In genomic region chr6:104711371-104711770, GRCh38 we compare ENCODE assay signal across 12 cellular contexts.
DNase-seq lines count a peak whose midpoint lies in the region; ATAC-seq and TF ChIP-seq lines count a peak whose summit lies in the region.
"Had no signal": no experiment of that assay in that cellular context is flagged by ENCODE, and none has a peak within 500 bp of the region (broad histone marks: within the 10 kb centered on the region; RNA-seq: fewer than 3 reads in every experiment).

No MANE protein-coding gene starts in this region.

- no peaks in the 10 kb centered on the region for H4K20me1 ChIP-seq in mammary epithelial cell (ENCODE audit: insufficient read depth, low read length)

- WGBS in mammary epithelial cell (ENCODE audit: low coverage, missing lambda C conversion rate), result 83% methylated on average over 4 of the region's 4 CpGs

- TF ChIP-seq CTCF in mammary epithelial cell (conservative IDR thresholded peaks at IDR 0.05 in 1 of 2, IDR thresholded peaks at IDR 0.05 in 1 of 2; ENCODE audit: extremely low read depth in 1 of 2, insufficient read depth in 1 of 2, low read depth in 1 of 2, low read length in 2 of 2), result no peak
- TF ChIP-seq CTCF in ascending aorta (IDR thresholded peaks at IDR 0.05), result no peak

- H3K9ac ChIP-seq in mammary epithelial cell (ENCODE audit: insufficient read depth, low read length), result no peak overlapping the region

- H3K4me3 ChIP-seq in mammary epithelial cell (replicated peaks in 1 of 3; ENCODE audit: insufficient read depth in 1 of 3, low read depth in 2 of 3, low read length in 3 of 3) (no peak overlapping the region), ascending aorta (no peak overlapping the region)
- no peak overlapping the region for H3K4me3 ChIP-seq in naive thymus-derived CD4-positive, alpha-beta T cell (ENCODE audit: low read length)
- H3K4me3 ChIP-seq: GM23338 had no signal

- H3K9me3 ChIP-seq in mammary epithelial cell (replicated peaks; ENCODE audit: insufficient read depth, low read length) (no peaks in the 10 kb centered on the region), ascending aorta (peaks cover 0 to 6% of the 10 kb centered on the region in 2 donors)
- no peaks in the 10 kb centered on the region for H3K9me3 ChIP-seq in naive thymus-derived CD4-positive, alpha-beta T cell (ENCODE audit: control insufficient read depth in 2 of 3, low read length in 3 of 3)

- peaks cover 0 to 18% (median 6%) of the 10 kb centered on the region in 11 donors for H3K9me3 Mint-ChIP-seq in naive thymus-derived CD4-positive, alpha-beta T cell
- no peaks in the 10 kb centered on the region for H3K9me3 Mint-ChIP-seq in activated CD8-positive, alpha-beta T cell treated with anti-CD3 and anti-CD28 coated beads, Interleukin-2, amount 10 ng/mL, durations not matched to agents 7 days and 5 days (ENCODE audit: insufficient read depth)

- H3K27ac ChIP-seq in mammary epithelial cell (ENCODE audit: insufficient read depth, low read depth, low read length), result no peak overlapping the region
- H3K27ac ChIP-seq in naive thymus-derived CD4-positive, alpha-beta T cell (ENCODE audit: low read depth, low read length), result no peak overlapping the region
- H3K27ac ChIP-seq in ascending aorta, result no peak overlapping the region

- peak; percentile 58 for DNase-seq in GM04503 (ENCODE audit: low read depth)
- DNase-seq in NCI-H345 treated with DMSO at 0.1 percent for 48 hours (lab: John Stamatoyannopoulos, UW; ENCODE audit: unreplicated experiment), result peak; percentile 36
- peak; percentile 46 for DNase-seq in mammary epithelial cell
- no peak for DNase-seq in naive thymus-derived CD4-positive, alpha-beta T cell
- no peak for DNase-seq in ascending aorta (ENCODE audit: low spot score in 2 of 2)
- DNase-seq in NCI-H1105 treated with DMSO at 0.1 percent for 48 hours (lab: John Stamatoyannopoulos, UW), result no peak
- DNase-seq in activated CD8-positive, alpha-beta T cell treated with anti-CD3 and anti-CD28 coated beads, Interleukin-2, amount 10 ng/mL, durations not matched to agents 7 days and 5 days, result no peak
- DNase-seq in KBM-7, result no peak
- DNase-seq: activated naive CD8-positive, alpha-beta T cell treated with anti-CD3 and anti-CD28 coated beads, Interleukin-2, amount 10 ng/mL, durations not matched to agents 7 days and 5 days had no signal

- H3K27me3 Mint-ChIP-seq in naive thymus-derived CD4-positive, alpha-beta T cell, result no peaks in the 10 kb centered on the region
- no peaks in the 10 kb centered on the region for H3K27me3 Mint-ChIP-seq in activated CD8-positive, alpha-beta T cell treated with anti-CD3 and anti-CD28 coated beads, Interleukin-2, amount 10 ng/mL, durations not matched to agents 7 days and 5 days (ENCODE audit: low read depth)
- H3K27me3 Mint-ChIP-seq: activated naive CD8-positive, alpha-beta T cell treated with anti-CD3 and anti-CD28 coated beads, Interleukin-2, amount 10 ng/mL, durations not matched to agents 7 days and 5 days; IgD-negative memory B cell had no signal

- H3K4me3 Mint-ChIP-seq in naive thymus-derived CD4-positive, alpha-beta T cell, result no peak overlapping the region
- no peak overlapping the region for H3K4me3 Mint-ChIP-seq in activated CD8-positive, alpha-beta T cell treated with anti-CD3 and anti-CD28 coated beads, Interleukin-2, amount 10 ng/mL, durations not matched to agents 7 days and 5 days
- H3K4me3 Mint-ChIP-seq: activated naive CD8-positive, alpha-beta T cell treated with anti-CD3 and anti-CD28 coated beads, Interleukin-2, amount 10 ng/mL, durations not matched to agents 7 days and 5 days; GM23338; IgD-negative memory B cell; T-helper 2 cell treated with Interferon-gamma antibody and Interleukin-4, amounts not matched to agents 5 μg/mL and 100 μg/mL, for 36 hours had no signal

- ATAC-seq in naive thymus-derived CD4-positive, alpha-beta T cell, result peak; percentile 32
- ATAC-seq in activated CD8-positive, alpha-beta T cell treated with anti-CD3 and anti-CD28 coated beads, Interleukin-2, amount 10 ng/mL, durations not matched to agents 7 days and 5 days, result no peak
- ATAC-seq: GM23338 had no signal

- no peak overlapping the region for H2AFZ ChIP-seq in mammary epithelial cell (ENCODE audit: low read depth, low read length)
- H2AFZ ChIP-seq: GM23338 had no signal

- peaks cover under 1 to 15% (median 8%) of the 10 kb centered on the region in 7 donors for H3K4me1 Mint-ChIP-seq in naive thymus-derived CD4-positive, alpha-beta T cell
- H3K4me1 Mint-ChIP-seq in activated CD8-positive, alpha-beta T cell treated with anti-CD3 and anti-CD28 coated beads, Interleukin-2, amount 10 ng/mL, durations not matched to agents 7 days and 5 days (ENCODE audit: low read depth), result no peaks in the 10 kb centered on the region
- H3K4me1 Mint-ChIP-seq: IgD-negative memory B cell had no signal

- H3K27ac Mint-ChIP-seq in naive thymus-derived CD4-positive, alpha-beta T cell, result no peak overlapping the region
- no peak overlapping the region for H3K27ac Mint-ChIP-seq in activated CD8-positive, alpha-beta T cell treated with anti-CD3 and anti-CD28 coated beads, Interleukin-2, amount 10 ng/mL, durations not matched to agents 7 days and 5 days
- H3K27ac Mint-ChIP-seq: activated naive CD8-positive, alpha-beta T cell treated with anti-CD3 and anti-CD28 coated beads, Interleukin-2, amount 10 ng/mL, durations not matched to agents 7 days and 5 days; GM23338; IgD-negative memory B cell; T-helper 2 cell treated with Interferon-gamma antibody and Interleukin-4, amounts not matched to agents 5 μg/mL and 100 μg/mL, for 36 hours had no signal

- BruUV-seq in mammary epithelial cell (replicated peaks; lab: Mats Ljungman, UMichigan), result no TSS peak

- H3K4me1 ChIP-seq in mammary epithelial cell (ENCODE audit: insufficient read depth, low read length) (no peaks in the 10 kb centered on the region), ascending aorta (no peaks in the 10 kb centered on the region)
- peaks cover 0 to under 1% of the 10 kb centered on the region in 2 donors for H3K4me1 ChIP-seq in naive thymus-derived CD4-positive, alpha-beta T cell (ENCODE audit: control insufficient read depth in 2 of 2, insufficient read depth in 2 of 2, low read length in 2 of 2)

- peaks cover 0 to 15% (median 5%) of the 10 kb centered on the region in 5 donors for H3K36me3 Mint-ChIP-seq in naive thymus-derived CD4-positive, alpha-beta T cell
- H3K36me3 Mint-ChIP-seq in activated CD8-positive, alpha-beta T cell treated with anti-CD3 and anti-CD28 coated beads, Interleukin-2, amount 10 ng/mL, durations not matched to agents 7 days and 5 days (ENCODE audit: low read depth), result peaks cover 6% of the 10 kb centered on the region
- H3K36me3 Mint-ChIP-seq: IgD-negative memory B cell had no signal

- intact Hi-C loops in mammary epithelial cell (cut with micrococcal nuclease) (no loop called here), ascending aorta (cut with DNase I) (no loop called here)
- intact Hi-C loops in naive thymus-derived CD4-positive, alpha-beta T cell (cut with micrococcal nuclease), result no loop called here

- H3K36me3 ChIP-seq in mammary epithelial cell (ENCODE audit: insufficient read depth, low read length) (no peaks in the 10 kb centered on the region), ascending aorta (no peaks in the 10 kb centered on the region)
- no peaks in the 10 kb centered on the region for H3K36me3 ChIP-seq in naive thymus-derived CD4-positive, alpha-beta T cell (ENCODE audit: control insufficient read depth in 2 of 3, insufficient read depth in 3 of 3, low read length in 3 of 3)

- no peak overlapping the region for H3K4me2 ChIP-seq in mammary epithelial cell (ENCODE audit: insufficient read depth, low read depth, low read length)
- H3K4me2 ChIP-seq: GM23338 had no signal

- POLR2A ChIA-PET in naive thymus-derived CD4-positive, alpha-beta T cell (lab: Charles Lee), result no interaction called here
- POLR2A ChIA-PET in activated CD8-positive, alpha-beta T cell treated with anti-CD3 and anti-CD28 coated beads, Interleukin-2, amount 10 ng/mL, durations not matched to agents 7 days and 5 days (lab: Charles Lee), result no interaction called here

- dilution Hi-C loops in mammary epithelial cell (cut with HindIII; ENCODE audit: low sequenced_read_pairs), result no loop called here

- H3K27me3 ChIP-seq in mammary epithelial cell (ENCODE audit: insufficient read depth, low read length), result no peaks in the 10 kb centered on the region
- H3K27me3 ChIP-seq in naive thymus-derived CD4-positive, alpha-beta T cell (ENCODE audit: control insufficient read depth in 2 of 2, insufficient read depth in 2 of 2, low read length in 2 of 2), result no peaks in the 10 kb centered on the region
- H3K27me3 ChIP-seq in ascending aorta, result no peaks in the 10 kb centered on the region

- CTCF ChIA-PET in mammary epithelial cell (lab: Charles Lee; ENCODE audit: low non-redundant PET), result no interaction called here
- CTCF ChIA-PET in naive thymus-derived CD4-positive, alpha-beta T cell (lab: Charles Lee), result no interaction called here
- CTCF ChIA-PET in activated CD8-positive, alpha-beta T cell treated with anti-CD3 and anti-CD28 coated beads, Interleukin-2, amount 10 ng/mL, durations not matched to agents 7 days and 5 days (lab: Charles Lee), result no interaction called here

- no peaks in the 10 kb centered on the region for H3K79me2 ChIP-seq in mammary epithelial cell (ENCODE audit: insufficient read depth, low read length)

- in situ Hi-C loops in mammary epithelial cell (cut with MboI; ENCODE audit: low sequenced_read_pairs in 2 of 2) (no loop called here), KBM-7 (cut with MboI; ENCODE audit: low pct_unique_long_range_greater_than_20kb, low sequenced_read_pairs) (no loop called here)

Comparison
In these comparisons a context has a peak if more than half of its experiments do, and no peak if none do; other contexts are left out.
1. DNase-seq: peak in GM04503 (single experiment), NCI-H345 treated with DMSO at 0.1 percent for 48 hours (single experiment) and mammary epithelial cell (single experiment); none in naive thymus-derived CD4-positive, alpha-beta T cell (0 of 9), ascending aorta (0 of 2), NCI-H1105 treated with DMSO at 0.1 percent for 48 hours (single experiment), activated CD8-positive, alpha-beta T cell treated with anti-CD3 and anti-CD28 coated beads, Interleukin-2, amount 10 ng/mL, durations not matched to agents 7 days and 5 days (single experiment) and KBM-7 (single experiment).